Comparison of ENCODE assay signal across 8 cellular contexts in genomic region chr13:31846182-31846938, GRCh38.
DNase-seq lines count a peak whose midpoint lies in the region; ATAC-seq, FAIRE-seq and TF ChIP-seq lines count a peak whose summit lies in the region.

No MANE protein-coding gene starts in this region.

- H3K4me1 ChIP-seq in GM12878 (ENCODE audit: control insufficient read depth, insufficient read depth, low read length), result no peaks in the 10 kb centered on the region

- RAD21 ChIA-PET in GM12878 (lab: Charles Lee; ENCODE audit: unreplicated experiment), result no interaction called here

- no peak for TF ChIP-seq RAD21 in GM12878 (IDR thresholded peaks at IDR 0.05; ENCODE audit: insufficient read depth, low read depth, low read length)

- no peaks in the 10 kb centered on the region for H3K36me3 ChIP-seq in GM12878 (ENCODE audit: control insufficient read depth in 2 of 2, insufficient read depth in 2 of 2, low read length in 1 of 2)

- peaks cover 1% of the 10 kb centered on the region for H3K36me3 Mint-ChIP-seq in T-helper 2 cell treated with Interferon-gamma antibody and Interleukin-4, amounts not matched to agents 5 μg/mL and 100 μg/mL, for 36 hours (ENCODE audit: low read depth)

- peak overlapping the region; percentile 43 for H3K27ac Mint-ChIP-seq in T-helper 2 cell treated with Interferon-gamma antibody and Interleukin-4, amounts not matched to agents 5 μg/mL and 100 μg/mL, for 36 hours

- FAIRE-seq in GM12878 (lab: Jason Lieb, UNC), result no peak

- TF ChIP-seq CTCF in GM12878 (IDR thresholded peaks at IDR 0.05 in 2 of 3, conservative IDR thresholded peaks at IDR 0.05 in 1 of 3; ENCODE audit: control insufficient read depth in 2 of 3, extremely low read depth in 1 of 3, insufficient read depth in 1 of 3, low read depth in 3 of 3, low read length in 3 of 3) (no peak), retinal pigment epithelial cell (conservative IDR thresholded peaks at IDR 0.05; ENCODE audit: low read depth, low read length) (no peak)

- H3K27ac ChIP-seq in GM12878 (ENCODE audit: control insufficient read depth, insufficient read depth), result no peak overlapping the region

- peak; percentile 99 for ATAC-seq in GM18498 (IDR thresholded peaks at IDR 0.05; ENCODE audit: unreplicated experiment)
- ATAC-seq in HG02870 (IDR thresholded peaks at IDR 0.05; ENCODE audit: unreplicated experiment), result peak; percentile 98
- ATAC-seq in GM12878, result peak; percentile 98

- H3K9me3 Mint-ChIP-seq in T-helper 2 cell treated with Interferon-gamma antibody and Interleukin-4, amounts not matched to agents 5 μg/mL and 100 μg/mL, for 36 hours, result no peaks in the 10 kb centered on the region

- H3K9me3 ChIP-seq in GM12878 (replicated peaks; ENCODE audit: control insufficient read depth, insufficient read depth, low read length), result no peaks in the 10 kb centered on the region

- peak overlapping the region; percentile 82 for H3K4me2 ChIP-seq in GM12878 (ENCODE audit: control insufficient read depth, insufficient read depth)

- peaks cover 0 to 9% of the 10 kb centered on the region in 2 experiments; a peak in 3 of 4 replicates for H3K27me3 ChIP-seq in GM12878 (replicated peaks in 1 of 2; ENCODE audit: control insufficient read depth in 2 of 2, insufficient read depth in 2 of 2, low read length in 1 of 2)

- BruUV-seq in GM12878 (replicated peaks; lab: Mats Ljungman, UMichigan), result no TSS peak

- H4K20me1 ChIP-seq in GM12878 (ENCODE audit: control insufficient read depth, insufficient read depth), result no peaks in the 10 kb centered on the region

- TF ChIP-seq POLR2A in GM12878 (IDR thresholded peaks at IDR 0.05; ENCODE audit: low read depth, low read length), result no peak

- H3K4me3 Mint-ChIP-seq in T-helper 2 cell treated with Interferon-gamma antibody and Interleukin-4, amounts not matched to agents 5 μg/mL and 100 μg/mL, for 36 hours, result peak overlapping the region; percentile 83

- POLR2A ChIA-PET in GM12878 (lab: Charles Lee), result no interaction called here

- in situ Hi-C loops in GM12878 (cut with MboI), result no loop called here

- SMC1A ChIA-PET in GM12878 (lab: Charles Lee; ENCODE audit: uncharacterized antibody, unreplicated experiment), result interaction anchor here (1.1 to 1.5 kb wide), 2 partner anchors 14 to 17 kb away, joined by 3 to 4 read pairs; no protein-coding TSS in a partner anchor

- CTCF ChIA-PET in GM12878 (lab: Yijun Ruan, JAX), result no interaction called here

- H3K79me2 ChIP-seq in GM12878 (ENCODE audit: control insufficient read depth, insufficient read depth, low read length), result no peaks in the 10 kb centered on the region

- H3K4me3 ChIP-seq in GM12878 (peak overlapping the region; percentile 77), retinal pigment epithelial cell (ENCODE audit: low read length) (peak overlapping the region; percentile 53)

- DNase-seq in NCI-H146 treated with DMSO at 0.1 percent for 48 hours (lab: John Stamatoyannopoulos, UW; ENCODE audit: unreplicated experiment), result peak; percentile 86
- peak; percentile 85 for DNase-seq in T-helper 2 cell treated with Interferon-gamma antibody and Interleukin-4, amounts not matched to agents 5 μg/mL and 100 μg/mL, for 36 hours (ENCODE audit: low spot score)
- DNase-seq in GM12878 (ENCODE audit: low read depth, low spot score), result peak; percentile 27
- DNase-seq in iPS DF 19.7 (ENCODE audit: low read depth, low spot score), result peak; percentile 30
- peak; percentile 45 for DNase-seq in retinal pigment epithelial cell (ENCODE audit: low read depth)
- no peak for DNase-seq in NK-92 treated with Interleukin-12 subunit alpha and Interleukin-12 subunit beta, amount 100 ng/mL, for 24 hours (lab: John Stamatoyannopoulos, UW)

- intact Hi-C loops in GM12878 (cut with micrococcal nuclease; ENCODE audit: unreplicated experiment), result no loop called here

- H3K9ac ChIP-seq in GM12878 (ENCODE audit: control insufficient read depth, insufficient read depth, low read length), result peak overlapping the region; percentile 29; the same call in 1 of the 2 replicates

- under 1% methylated on average over 46 of the region's 74 CpGs for WGBS in GM12878 (ENCODE audit: insufficient coverage, insufficient replicate concordance, low lambda C conversion rate, missing lambda C conversion rate)

- H3K27me3 Mint-ChIP-seq in T-helper 2 cell treated with Interferon-gamma antibody and Interleukin-4, amounts not matched to agents 5 μg/mL and 100 μg/mL, for 36 hours (ENCODE audit: low read depth), result peaks cover 64% of the 10 kb centered on the region

- H3K4me1 Mint-ChIP-seq in T-helper 2 cell treated with Interferon-gamma antibody and Interleukin-4, amounts not matched to agents 5 μg/mL and 100 μg/mL, for 36 hours (ENCODE audit: low read depth), result peaks cover 29% of the 10 kb centered on the region

- peak overlapping the region; percentile 73 for H2AFZ ChIP-seq in GM12878 (ENCODE audit: control insufficient read depth, low read depth, low read length)

- TF ChIP-seq EP300 in GM12878 (IDR thresholded peaks at IDR 0.05; ENCODE audit: borderline replicate concordance in 1 of 2, control insufficient read depth in 1 of 2, low read depth in 2 of 2, low read length in 2 of 2), result no peak

TF ChIP-seq in GM12878, 131 proteins besides CTCF, POLR2A, EP300 and RAD21 (continues in another document):
- TF ChIP-seq BMI1 (IDR thresholded peaks at IDR 0.05; ENCODE audit: borderline replicate concordance), result no peak
- peak in 1 of 2 experiments; percentile 63; a peak in 1 of 3 replicates for TF ChIP-seq EGR1 (IDR thresholded peaks at IDR 0.05; ENCODE audit: borderline replicate concordance in 1 of 2, low read depth in 2 of 2, low read length in 2 of 2)
- peak; percentile 87 for TF ChIP-seq LARP7 (IDR thresholded peaks at IDR 0.05)
- peak; percentile 22; the same call in 1 of the 2 replicates for TF ChIP-seq NR2F1 (conservative IDR thresholded peaks at IDR 0.05)
- peak in 1 of 2 experiments; percentile 57; a peak in 1 of 4 replicates for TF ChIP-seq BHLHE40 (IDR thresholded peaks at IDR 0.05; ENCODE audit: borderline replicate concordance in 1 of 2, low read depth in 2 of 2, low read length in 1 of 2)
- 0 out of 2 replicates have a peak, but pooled peaks have one; percentile 58 for TF ChIP-seq ZNF217 (IDR thresholded peaks at IDR 0.05)
- no peak for TF ChIP-seq NBN (IDR thresholded peaks at IDR 0.05)
- TF ChIP-seq DPF2 (IDR thresholded peaks at IDR 0.05), result peak; percentile 71
- TF ChIP-seq ZNF687 (IDR thresholded peaks at IDR 0.05), result peak; percentile 43; the same call in 1 of the 2 replicates
- TF ChIP-seq IKZF1 (conservative IDR thresholded peaks at IDR 0.05), result peak; percentile 58; the same call in 1 of the 2 replicates
- TF ChIP-seq ZNF207 (IDR thresholded peaks at IDR 0.05; ENCODE audit: borderline replicate concordance), result 0 out of 2 replicates have a peak, but pooled peaks have one; percentile 56
- TF ChIP-seq MAX (IDR thresholded peaks at IDR 0.05; ENCODE audit: low read depth, low read length), result no peak
- no peak for TF ChIP-seq CREM (IDR thresholded peaks at IDR 0.05; ENCODE audit: low read depth)
- peak; percentile 71; the same call in 1 of the 2 replicates for TF ChIP-seq GATAD2B (conservative IDR thresholded peaks at IDR 0.05; ENCODE audit: low read depth)
- peak; percentile 65; the same call in 1 of the 2 replicates for TF ChIP-seq BACH1 (IDR thresholded peaks at IDR 0.05; ENCODE audit: borderline replicate concordance)
- 0 out of 2 replicates have a peak, but pooled peaks have one; percentile 23 for TF ChIP-seq NR2C1 (IDR thresholded peaks at IDR 0.05)
- peak; percentile 74 for TF ChIP-seq HDAC6 (IDR thresholded peaks at IDR 0.05; ENCODE audit: unreplicated experiment)
- no peak for TF ChIP-seq BRCA1 (IDR thresholded peaks at IDR 0.05; ENCODE audit: low read depth, low read length)
- TF ChIP-seq SP1 (IDR thresholded peaks at IDR 0.05; ENCODE audit: low read depth, low read length), result peak; percentile 27
- TF ChIP-seq USF1 (IDR thresholded peaks at IDR 0.05; ENCODE audit: borderline replicate concordance, extremely low read length, insufficient read depth, low read depth, low read length), result no peak
